8 cellular contexts compared by ENCODE assay signal in the genomic region with DNA sequence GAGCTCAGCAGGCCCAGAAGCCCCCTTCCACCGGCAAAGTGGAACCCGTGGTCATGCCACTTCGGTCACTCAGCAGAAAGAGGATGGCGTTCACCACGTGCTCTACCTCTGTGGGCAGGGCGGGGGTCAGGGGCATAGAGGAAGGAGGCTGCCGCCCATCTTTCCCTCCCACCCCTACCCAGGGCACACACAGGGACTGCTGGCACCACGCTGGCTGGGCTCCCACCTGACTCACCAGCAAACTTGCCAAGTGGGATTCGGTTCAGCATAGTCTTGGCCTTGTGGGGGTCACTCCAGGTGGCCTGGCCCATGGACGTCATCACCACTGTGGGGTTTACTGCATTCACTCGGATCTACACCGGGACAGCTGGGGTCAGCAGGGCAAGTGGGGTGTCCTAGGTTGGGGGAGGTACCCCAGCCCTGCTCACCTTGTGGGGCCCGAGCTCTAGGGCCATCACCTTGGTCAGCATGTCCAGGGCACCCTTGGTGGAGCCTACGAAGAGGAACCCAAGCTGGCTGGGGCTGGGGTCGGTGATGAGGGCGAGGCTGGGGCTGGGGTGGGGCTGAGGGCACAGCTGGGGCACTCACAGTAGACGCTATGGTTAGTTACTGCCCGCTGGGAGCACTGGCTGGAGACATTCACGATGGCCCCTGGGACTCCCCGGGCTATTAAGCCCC. TPM values are rescaled to one million over a fixed set of nuclear protein-coding genes. Genes with fewer than 3 reads are reported as not detected.
DNase-seq lines count a peak whose midpoint lies in the region; ATAC-seq and TF ChIP-seq lines count a peak whose summit lies in the region.

No MANE protein-coding gene starts in this region.

- no peak for ATAC-seq in effector memory CD8-positive, alpha-beta T cell (replicated peaks)
- ATAC-seq in HG02870 (IDR thresholded peaks at IDR 0.05; ENCODE audit: unreplicated experiment), result no peak

- intact Hi-C loops in CD4-positive, alpha-beta memory T cell (cut with micrococcal nuclease), result loop anchor here (2.0 to 10.0 kb wide), 4 partner anchors 29 to 379 kb away; a partner anchor contains a TSS
- intact Hi-C loops in uterus (cut with DNase I; ENCODE audit: low total_unique reads), result no loop called here

- H3K9me3 Mint-ChIP-seq in CD4-positive, alpha-beta memory T cell, result no peaks in the 10 kb centered on the region
- no peaks in the 10 kb centered on the region for H3K9me3 Mint-ChIP-seq in effector memory CD8-positive, alpha-beta T cell

- POLR2A ChIA-PET in CD4-positive, alpha-beta memory T cell (lab: Charles Lee; ENCODE audit: partially characterized antibody), result interaction anchor here (0.8 to 2.7 kb wide), 6 partner anchors 14 to 91 kb away, joined by 3 to 21 read pairs (median 9); a partner anchor contains a TSS

- H3K27me3 Mint-ChIP-seq in CD4-positive, alpha-beta memory T cell, result no peaks in the 10 kb centered on the region
- H3K27me3 Mint-ChIP-seq in effector memory CD8-positive, alpha-beta T cell, result no peaks in the 10 kb centered on the region

- H3K4me2 ChIP-seq in OCI-LY3 (ENCODE audit: low read length) (peak overlapping the region; percentile 99), osteoblast (ENCODE audit: insufficient read depth, low read length) (peak overlapping the region; percentile 95)

- H4K20me1 ChIP-seq in OCI-LY3 (ENCODE audit: insufficient read depth, low read length) (peaks cover 5% of the 10 kb centered on the region; the same call in 1 of the 2 replicates), osteoblast (ENCODE audit: insufficient read depth, low read length) (peaks cover 5% of the 10 kb centered on the region)

- H3K36me3 Mint-ChIP-seq in CD4-positive, alpha-beta memory T cell, result peaks cover 0 to 6% of the 10 kb centered on the region in 2 donors
- H3K36me3 Mint-ChIP-seq in effector memory CD8-positive, alpha-beta T cell (ENCODE audit: insufficient read depth), result peaks cover 12% of the 10 kb centered on the region

- TF ChIP-seq CTCF in OCI-LY3 (IDR thresholded peaks at IDR 0.05; ENCODE audit: low read depth, low read length) (no peak), osteoblast (IDR thresholded peaks at IDR 0.05; ENCODE audit: extremely low read depth, low read depth, low read length) (no peak), uterus (IDR thresholded peaks at IDR 0.05) (no peak)

- CTCF ChIA-PET in CD4-positive, alpha-beta memory T cell (lab: Charles Lee; ENCODE audit: partially characterized antibody), result interaction anchor here (1.0 to 1.4 kb wide), 2 partner anchors 8 to 90 kb away, joined by 3 read pairs; no protein-coding TSS in a partner anchor

- TF ChIP-seq POLR2A in uterus (IDR thresholded peaks at IDR 0.05), result no peak

- H3K9ac ChIP-seq in OCI-LY3 (ENCODE audit: low read length), result peak overlapping the region; percentile 72; the same call in 1 of the 2 replicates

- H3K4me3 Mint-ChIP-seq in CD4-positive, alpha-beta memory T cell, result peak overlapping the region in 7 of 8 donors; percentile 32 to 91 (median 69)
- H3K4me3 Mint-ChIP-seq in effector memory CD8-positive, alpha-beta T cell, result peak overlapping the region; percentile 82 to 88

- H3K27me3 ChIP-seq in CD4-positive, alpha-beta memory T cell (ENCODE audit: insufficient read depth, low read length), result no peaks in the 10 kb centered on the region
- H3K27me3 ChIP-seq in OCI-LY3 (ENCODE audit: low read depth, low read length) (no peaks in the 10 kb centered on the region), osteoblast (ENCODE audit: insufficient read depth, low read length) (no peaks in the 10 kb centered on the region), uterus (peaks cover 0 to 3% of the 10 kb centered on the region in 2 donors)

- peaks cover 23% of the 10 kb centered on the region for H3K4me1 ChIP-seq in CD4-positive, alpha-beta memory T cell (ENCODE audit: insufficient read depth, low read length)
- H3K4me1 ChIP-seq in OCI-LY3 (ENCODE audit: low read length) (peaks cover 19% of the 10 kb centered on the region), osteoblast (ENCODE audit: insufficient read depth, low read length) (peaks cover 20% of the 10 kb centered on the region), uterus (peaks cover 0 to 12% of the 10 kb centered on the region in 2 donors)

- H3K9me3 ChIP-seq in CD4-positive, alpha-beta memory T cell (ENCODE audit: control insufficient read depth in 1 of 2, low read length in 2 of 2), result no peaks in the 10 kb centered on the region
- no peaks in the 10 kb centered on the region for H3K9me3 ChIP-seq in OCI-LY3 (ENCODE audit: insufficient read depth, low read length)
- no peaks in the 10 kb centered on the region for H3K9me3 ChIP-seq in osteoblast (ENCODE audit: low read depth, low read length)
- H3K9me3 ChIP-seq in uterus, result no peaks in the 10 kb centered on the region

- DNase-seq in CD4-positive, alpha-beta memory T cell, result no peak
- DNase-seq in effector memory CD8-positive, alpha-beta T cell, result no peak
- DNase-seq in osteoblast (ENCODE audit: insufficient read length, low spot score, missing footprints), result no peak
- DNase-seq in HPDE6-E6E7 (ENCODE audit: extremely low spot score), result no peak
- no peak for DNase-seq in uterus
- DNase-seq in cerebellar cortex (ENCODE audit: low spot score), result no peak

- H2AFZ ChIP-seq in OCI-LY3 (ENCODE audit: low read depth, low read length) (no peak overlapping the region), osteoblast (ENCODE audit: low read length) (no peak overlapping the region)

- H3K27ac ChIP-seq in CD4-positive, alpha-beta memory T cell (ENCODE audit: low read depth, low read length), result peak overlapping the region; percentile 57
- H3K27ac ChIP-seq in OCI-LY3 (ENCODE audit: low read length), result no peak overlapping the region
- peak overlapping the region; percentile 60 for H3K27ac ChIP-seq in osteoblast (ENCODE audit: low read depth, low read length)
- H3K27ac ChIP-seq in uterus, result peak overlapping the region in 1 of 2 donors; percentile 96

- peak overlapping the region; percentile 42 to 80 for H3K4me3 ChIP-seq in CD4-positive, alpha-beta memory T cell (ENCODE audit: low read length in 2 of 2)
- H3K4me3 ChIP-seq in OCI-LY3 (ENCODE audit: low read length), result peak overlapping the region; percentile 98
- peak overlapping the region; percentile 83 for H3K4me3 ChIP-seq in osteoblast (ENCODE audit: insufficient read depth, low read length)
- H3K4me3 ChIP-seq in uterus, result peak overlapping the region in 1 of 2 donors; percentile 66

- H3K36me3 ChIP-seq in CD4-positive, alpha-beta memory T cell (ENCODE audit: insufficient read depth, low read length), result no peaks in the 10 kb centered on the region
- peaks cover 7% of the 10 kb centered on the region for H3K36me3 ChIP-seq in OCI-LY3 (replicated peaks; ENCODE audit: low read depth, low read length)
- no peaks in the 10 kb centered on the region for H3K36me3 ChIP-seq in osteoblast (ENCODE audit: insufficient read depth, low read length)
- H3K36me3 ChIP-seq in uterus, result no peaks in the 10 kb centered on the region

- peak overlapping the region in 3 of 7 donors; percentile 29 to 66 (median 41) for H3K27ac Mint-ChIP-seq in CD4-positive, alpha-beta memory T cell
- H3K27ac Mint-ChIP-seq in effector memory CD8-positive, alpha-beta T cell, result peak overlapping the region; percentile 57 to 88

- peaks cover 7% of the 10 kb centered on the region for H3K79me2 ChIP-seq in OCI-LY3 (ENCODE audit: low read length)
- no peaks in the 10 kb centered on the region for H3K79me2 ChIP-seq in osteoblast (ENCODE audit: insufficient read depth, low read length)

- peaks cover 13 to 36% (median 18%) of the 10 kb centered on the region in 4 donors for H3K4me1 Mint-ChIP-seq in CD4-positive, alpha-beta memory T cell
- H3K4me1 Mint-ChIP-seq in effector memory CD8-positive, alpha-beta T cell (ENCODE audit: low read depth in 2 of 2), result peaks cover 17 to 21% of the 10 kb centered on the region in 2 donors

RNA-seq across cellular contexts. Expression of a gene that starts 1.4 kb away (rescaled TPM):
- total RNA-seq in CD4-positive, alpha-beta memory T cell, result 10 to 100 TPM; 65.9 to 68.2 TPM
- 100 to 1,000 TPM; 118 to 164 TPM for polyA plus RNA-seq in CD4-positive, alpha-beta memory T cell
- total RNA-seq in osteoblast, result 23.9 and 31.8 TPM in 2 replicates
- 100 to 1,000 TPM in 1 of 4 donors, 10 to 100 TPM in 3; 23.8 to 125 (median 67.5) TPM for total RNA-seq in uterus

RNA-seq across cellular contexts. Expression of a gene that starts 4.6 kb away (rescaled TPM):
- 1 to 10 TPM in 1 of 2 experiments, under 1 TPM in 1; 0.86 to 2.3 TPM for total RNA-seq in CD4-positive, alpha-beta memory T cell
- under 1 TPM in 1 of 2 donors, not detected in 1; 0.44 TPM for polyA plus RNA-seq in CD4-positive, alpha-beta memory T cell
- 0.59 and 1.8 TPM in 2 replicates for total RNA-seq in osteoblast
- 1 to 10 TPM in 1 of 4 donors, under 1 TPM in 1, not detected in 2; 0.91 to 8.4 TPM for total RNA-seq in uterus

RNA-seq across cellular contexts. Expression of a gene that starts 13.0 kb away (rescaled TPM):
- total RNA-seq in CD4-positive, alpha-beta memory T cell, result 10 to 100 TPM; 18.0 to 18.7 TPM
- 1 to 10 TPM; 5.7 to 8.2 TPM for polyA plus RNA-seq in CD4-positive, alpha-beta memory T cell
- total RNA-seq in osteoblast (12.1 and 13.4 TPM in 2 replicates), uterus (10 to 100 TPM in 1 of 4 donors, 1 to 10 TPM in 2, under 1 TPM in 1; 0.29 to 14.2 (median 5.3) TPM)

RNA-seq across cellular contexts. Expression of a gene that starts 13.4 kb away (rescaled TPM):
- 10 to 100 TPM; 33.4 to 35.4 TPM for total RNA-seq in CD4-positive, alpha-beta memory T cell
- 10 to 100 TPM; 37.9 to 70.8 TPM for polyA plus RNA-seq in CD4-positive, alpha-beta memory T cell
- total RNA-seq in osteoblast, result 13.8 and 18.8 TPM in 2 replicates
- total RNA-seq in uterus, result 100 to 1,000 TPM in 1 of 4 donors, 10 to 100 TPM in 3; 26.7 to 212 (median 49.8) TPM

RNA-seq across cellular contexts. Expression of a gene that starts 15.5 kb away (rescaled TPM):
- 10 to 100 TPM; 37.6 to 44.0 TPM for total RNA-seq in CD4-positive, alpha-beta memory T cell
- polyA plus RNA-seq in CD4-positive, alpha-beta memory T cell, result 1 to 10 TPM; 6.2 to 8.2 TPM
- total RNA-seq in osteoblast (46.3 and 52.7 TPM in 2 replicates), uterus (10 to 100 TPM; 11.8 to 33.7 (median 23.3) TPM)
